Comparison of ENCODE assay signal across 17 cellular contexts in genomic region chr5:9621379-9621903, GRCh38.
A peak's percentile ranks its signal among the peaks of the same experiment; 100 is the strongest.
DNase-seq lines count a peak whose midpoint lies in the region; ATAC-seq, FAIRE-seq and TF ChIP-seq lines count a peak whose summit lies in the region.
"Had no signal": no experiment of that assay in that cellular context is flagged by ENCODE, and none has a peak within 500 bp of the region (broad histone marks: within the 10 kb centered on the region; RNA-seq: fewer than 3 reads in every experiment).

No MANE protein-coding gene starts in this region.

- peaks cover 54% of the 10 kb centered on the region for H3K4me1 Mint-ChIP-seq in nephron progenitor cell
- H3K4me1 Mint-ChIP-seq: activated CD4-positive, alpha-beta memory T cell treated with anti-CD3 and anti-CD28 coated beads, Interleukin-2, amount 10 ng/mL, durations not matched to agents 7 days and 5 days; CD4-positive, CD25-positive, alpha-beta regulatory T cell; memory B cell had no signal

- H3K9me3 Mint-ChIP-seq in nephron progenitor cell, result no peaks in the 10 kb centered on the region

- no peaks in the 10 kb centered on the region for H3K27me3 Mint-ChIP-seq in nephron progenitor cell (ENCODE audit: low read depth, poor library complexity)
- H3K27me3 Mint-ChIP-seq: activated CD4-positive, alpha-beta memory T cell treated with anti-CD3 and anti-CD28 coated beads, Interleukin-2, amount 10 ng/mL, durations not matched to agents 7 days and 5 days; CD4-positive, CD25-positive, alpha-beta regulatory T cell; memory B cell had no signal

- peak; percentile 91 for DNase-seq in AG09309 (ENCODE audit: low read depth)
- DNase-seq in HTR-8/SVneo (ENCODE audit: insufficient read length, low spot score), result peak; percentile 22
- DNase-seq in dedifferentiated amniotic fluid mesenchymal stem cell (ENCODE audit: extremely low spot score), result peak; percentile 35
- DNase-seq in nephron progenitor cell, result no peak
- DNase-seq in stimulated activated CD4-positive, alpha-beta T cell treated with anti-CD3 and anti-CD28 coated beads, Interleukin-1b, Interleukin-23, amount 100 ng/mL, for 48 hours, result no peak
- no peak for DNase-seq in NCI-H510A treated with DMSO at 0.1 percent for 48 hours (lab: John Stamatoyannopoulos, UW)
- DNase-seq: activated CD4-positive, alpha-beta memory T cell treated with anti-CD3 and anti-CD28 coated beads, Interleukin-2, amount 10 ng/mL, durations not matched to agents 7 days and 5 days; CD4-positive, CD25-positive, alpha-beta regulatory T cell; central memory CD4-positive, alpha-beta T cell; NCI-H1436; NCI-H524 treated with DMSO at 0.1 percent for 48 hours; stimulated activated CD4-positive, alpha-beta T cell treated with anti-CD3 and anti-CD28 coated beads, Interleukin-4, amount 100 ng/mL, for 24 hours; stimulated activated naive B cell treated with anti-CD40 and anti-IgM and Interleukin-4, amounts not matched to agents 10 μg/mL and 1 μg/mL and 100 μg/mL, for 72 hours had no signal

- H3K36me3 Mint-ChIP-seq in nephron progenitor cell (ENCODE audit: low read depth), result no peaks in the 10 kb centered on the region
- H3K36me3 Mint-ChIP-seq: CD4-positive, CD25-positive, alpha-beta regulatory T cell; memory B cell; stimulated activated naive B cell treated with anti-CD40 and anti-IgM and Interleukin-4, amounts not matched to agents 10 μg/mL and 1 μg/mL and 100 μg/mL, for 72 hours had no signal

- H3K4me3 Mint-ChIP-seq in nephron progenitor cell, result no peak overlapping the region
- H3K4me3 Mint-ChIP-seq: activated CD4-positive, alpha-beta memory T cell treated with anti-CD3 and anti-CD28 coated beads, Interleukin-2, amount 10 ng/mL, durations not matched to agents 7 days and 5 days; CD4-positive, CD25-positive, alpha-beta regulatory T cell; memory B cell; stimulated activated naive B cell treated with anti-CD40 and anti-IgM and Interleukin-4, amounts not matched to agents 10 μg/mL and 1 μg/mL and 100 μg/mL, for 72 hours had no signal

- H3K4me3 ChIP-seq in AG09309 (ENCODE audit: control insufficient read depth, low read depth, low read length), result no peak overlapping the region
- H3K4me3 ChIP-seq: vagina had no signal

- no peak for ATAC-seq in GM19035 (IDR thresholded peaks at IDR 0.05; ENCODE audit: unreplicated experiment)
- ATAC-seq in HG03378 (IDR thresholded peaks at IDR 0.05; ENCODE audit: unreplicated experiment), result no peak
- ATAC-seq: stimulated activated naive B cell treated with anti-CD40 and anti-IgM and Interleukin-4, amounts not matched to agents 10 μg/mL and 1 μg/mL and 100 μg/mL, for 72 hours had no signal

- FAIRE-seq in HTR-8/SVneo (lab: Jason Lieb, UNC), result peak; percentile 87

- TF ChIP-seq CTCF in AG09309 (IDR thresholded peaks at IDR 0.05; ENCODE audit: control insufficient read depth, insufficient read depth, low read depth, low read length, missing control alignments), result no peak
- no peak for TF ChIP-seq CTCF in nephron progenitor cell (IDR thresholded peaks at IDR 0.05)

- H3K27ac Mint-ChIP-seq in nephron progenitor cell, result peak overlapping the region; percentile 67
- H3K27ac Mint-ChIP-seq: activated CD4-positive, alpha-beta memory T cell treated with anti-CD3 and anti-CD28 coated beads, Interleukin-2, amount 10 ng/mL, durations not matched to agents 7 days and 5 days; CD4-positive, CD25-positive, alpha-beta regulatory T cell; memory B cell; stimulated activated naive B cell treated with anti-CD40 and anti-IgM and Interleukin-4, amounts not matched to agents 10 μg/mL and 1 μg/mL and 100 μg/mL, for 72 hours had no signal

Comparison
In these comparisons a context has a peak if more than half of its experiments do, and no peak if none do; other contexts are left out.
1. DNase-seq: peak in AG09309 (single experiment), HTR-8/SVneo (single experiment) and dedifferentiated amniotic fluid mesenchymal stem cell (single experiment); none in nephron progenitor cell (single experiment), stimulated activated CD4-positive, alpha-beta T cell treated with anti-CD3 and anti-CD28 coated beads, Interleukin-1b, Interleukin-23, amount 100 ng/mL, for 48 hours (single experiment) and NCI-H510A treated with DMSO at 0.1 percent for 48 hours (single experiment).